ENCODE assay signal across 16 cellular contexts in the genomic region with DNA sequence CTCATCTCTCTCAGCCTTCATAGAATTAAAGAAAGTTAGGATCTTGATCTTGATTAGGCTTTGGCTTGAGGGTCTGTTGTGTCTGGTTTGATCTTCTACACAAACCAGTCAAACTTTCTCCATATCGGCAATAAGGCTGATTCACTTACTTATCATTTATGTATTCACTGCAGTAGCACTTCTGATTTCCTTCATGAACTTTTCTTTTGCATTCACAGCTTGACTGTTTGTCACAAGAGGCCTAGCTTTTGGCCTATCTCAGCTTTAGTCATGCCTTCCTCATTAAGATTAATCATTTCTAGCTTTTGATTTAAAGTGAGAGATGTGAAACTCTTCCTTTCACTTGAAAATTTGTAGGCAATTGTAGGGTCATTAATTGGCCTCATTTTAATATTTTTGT.
DNase-seq lines count a peak whose midpoint lies in the region; ATAC-seq and TF ChIP-seq lines count a peak whose summit lies in the region.
"Had no signal": no experiment of that assay in that cellular context is flagged by ENCODE, and none has a peak within 500 bp of the region (broad histone marks: within the 10 kb centered on the region; RNA-seq: fewer than 3 reads in every experiment).

No MANE protein-coding gene starts in this region.

- H3K36me3 ChIP-seq in OCI-LY3 (replicated peaks; ENCODE audit: low read depth, low read length): no peaks in the 10 kb centered on the region

- DNase-seq in activated T-cell treated with anti-CD3 and anti-CD28 coated beads, Interleukin-2, amount 50 U/mL, for 4 hours: no peak
- no peak for DNase-seq in activated T-cell treated with anti-CD3 and anti-CD28 coated beads, Interleukin-2, amount 50 U/mL, for 24 hours
- DNase-seq in kidney tubule cell (ENCODE audit: low spot score) (peak; percentile 50), COR-L47 (lab: John Stamatoyannopoulos, UW) (no peak), cerebellar cortex (ENCODE audit: low spot score) (no peak), NCI-H1417 treated with DMSO at 0.1 percent for 48 hours (lab: John Stamatoyannopoulos, UW) (no peak)
- DNase-seq: C1 segment of cervical spinal cord; CD4-positive, alpha-beta T cell; DND-41; GDM1; GM23248 had no signal

- no peak overlapping the region for H2AFZ ChIP-seq in OCI-LY3 (ENCODE audit: low read depth, low read length)
- H2AFZ ChIP-seq: GM23248 had no signal

- H3K79me2 ChIP-seq in OCI-LY3 (ENCODE audit: low read length): no peaks in the 10 kb centered on the region

- peak; percentile 56 to 63 for ATAC-seq in activated T-cell treated with anti-CD3 and anti-CD28 coated beads, Interleukin-2, amount 50 U/mL, for 4 hours
- ATAC-seq in HG02852 (IDR thresholded peaks at IDR 0.05; ENCODE audit: unreplicated experiment): no peak
- ATAC-seq: HCT116 had no signal

- H3K9ac ChIP-seq in OCI-LY3 (ENCODE audit: low read length): no peak overlapping the region
- H3K9ac ChIP-seq: GM23248 had no signal

- no peaks in the 10 kb centered on the region for H4K20me1 ChIP-seq in OCI-LY3 (ENCODE audit: insufficient read depth, low read length)

- peaks cover 4% of the 10 kb centered on the region for H3K4me1 Mint-ChIP-seq in activated T-cell treated with anti-CD3 and anti-CD28 coated beads, Interleukin-2, amount 50 U/mL, for 4 hours (ENCODE audit: low read depth)
- H3K4me1 Mint-ChIP-seq in activated T-cell treated with anti-CD3 and anti-CD28 coated beads, Interleukin-2, amount 50 U/mL, for 24 hours (ENCODE audit: low read depth): peaks cover 7% of the 10 kb centered on the region
- H3K4me1 Mint-ChIP-seq: B cell, IgD-negative memory B cell had no signal

- H3K4me2 ChIP-seq in OCI-LY3 (ENCODE audit: low read length): peak overlapping the region; percentile 13

- no peak overlapping the region for H3K4me3 Mint-ChIP-seq in activated T-cell treated with anti-CD3 and anti-CD28 coated beads, Interleukin-2, amount 50 U/mL, for 4 hours
- H3K4me3 Mint-ChIP-seq in activated T-cell treated with anti-CD3 and anti-CD28 coated beads, Interleukin-2, amount 50 U/mL, for 24 hours: no peak overlapping the region
- H3K4me3 Mint-ChIP-seq: B cell; CD4-positive, alpha-beta T cell; IgD-negative memory B cell had no signal

- H3K27ac Mint-ChIP-seq in activated T-cell treated with anti-CD3 and anti-CD28 coated beads, Interleukin-2, amount 50 U/mL, for 24 hours: no peak overlapping the region
- H3K27ac Mint-ChIP-seq: B cell; CD4-positive, alpha-beta T cell; IgD-negative memory B cell had no signal

- no peaks in the 10 kb centered on the region for H3K36me3 Mint-ChIP-seq in activated T-cell treated with anti-CD3 and anti-CD28 coated beads, Interleukin-2, amount 50 U/mL, for 4 hours (ENCODE audit: insufficient read depth)
- H3K36me3 Mint-ChIP-seq in activated T-cell treated with anti-CD3 and anti-CD28 coated beads, Interleukin-2, amount 50 U/mL, for 24 hours (ENCODE audit: low read depth): no peaks in the 10 kb centered on the region
- H3K36me3 Mint-ChIP-seq: IgD-negative memory B cell had no signal

- H3K27ac ChIP-seq in OCI-LY3 (ENCODE audit: low read length): peak overlapping the region; percentile 25
- H3K27ac ChIP-seq: GM23248 had no signal

- H3K27me3 Mint-ChIP-seq in activated T-cell treated with anti-CD3 and anti-CD28 coated beads, Interleukin-2, amount 50 U/mL, for 4 hours (ENCODE audit: low read depth): no peaks in the 10 kb centered on the region
- H3K27me3 Mint-ChIP-seq in activated T-cell treated with anti-CD3 and anti-CD28 coated beads, Interleukin-2, amount 50 U/mL, for 24 hours: peaks cover 9% of the 10 kb centered on the region
- H3K27me3 Mint-ChIP-seq: IgD-negative memory B cell had no signal

- H3K4me3 ChIP-seq in OCI-LY3 (ENCODE audit: low read length): no peak overlapping the region
- H3K4me3 ChIP-seq: GM23248 had no signal

- H3K9me3 ChIP-seq in OCI-LY3 (ENCODE audit: insufficient read depth, low read length): no peaks in the 10 kb centered on the region

- TF ChIP-seq CTCF in OCI-LY3 (IDR thresholded peaks at IDR 0.05; ENCODE audit: low read depth, low read length): no peak

- no peaks in the 10 kb centered on the region for H3K27me3 ChIP-seq in OCI-LY3 (ENCODE audit: low read depth, low read length)

- peaks cover 8% of the 10 kb centered on the region for H3K4me1 ChIP-seq in OCI-LY3 (ENCODE audit: low read length)

- peaks cover 2% of the 10 kb centered on the region for H3K9me3 Mint-ChIP-seq in activated T-cell treated with anti-CD3 and anti-CD28 coated beads, Interleukin-2, amount 50 U/mL, for 4 hours
- peaks cover 2% of the 10 kb centered on the region for H3K9me3 Mint-ChIP-seq in activated T-cell treated with anti-CD3 and anti-CD28 coated beads, Interleukin-2, amount 50 U/mL, for 24 hours
